ENCODE assay signal across 23 cellular contexts in the genomic region with DNA sequence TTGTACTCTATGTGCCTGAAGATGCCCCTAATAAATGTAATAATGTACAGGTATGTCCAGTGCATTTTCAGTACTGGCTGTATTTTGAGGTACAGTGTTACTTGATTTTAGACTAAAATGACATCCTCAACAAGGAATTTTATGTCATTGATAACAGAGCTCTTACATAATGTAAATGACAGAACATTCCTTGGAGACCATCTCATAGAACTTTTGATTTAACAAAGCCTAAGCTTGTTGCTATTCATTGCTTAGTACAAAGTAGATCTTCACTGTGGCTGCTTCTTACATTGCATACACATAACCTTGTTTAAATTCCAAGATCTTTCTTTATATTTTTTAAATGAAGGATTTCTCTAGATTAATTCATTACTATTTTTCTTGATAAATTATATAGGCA. TPM values are rescaled to one million over a fixed set of nuclear protein-coding genes. Genes with fewer than 3 reads are reported as not detected.
DNase-seq lines count a peak whose midpoint lies in the region; ATAC-seq and TF ChIP-seq lines count a peak whose summit lies in the region.
"Had no signal": no experiment of that assay in that cellular context is flagged by ENCODE, and none has a peak within 500 bp of the region (broad histone marks: within the 10 kb centered on the region; RNA-seq: fewer than 3 reads in every experiment).

No MANE protein-coding gene starts in this region.

- no peak for TF ChIP-seq CTCF in IMR-90 (conservative IDR thresholded peaks at IDR 0.05; ENCODE audit: low read depth, low read length)
- TF ChIP-seq CTCF in astrocyte of the spinal cord (IDR thresholded peaks at IDR 0.05; ENCODE audit: low read depth, low read length) = no peak
- TF ChIP-seq CTCF in fibroblast of the aortic adventitia (IDR thresholded peaks at IDR 0.05; ENCODE audit: insufficient read depth, low read length) = no peak

- peaks cover 1% of the 10 kb centered on the region; the same call in 1 of the 2 replicates for H3K4me1 ChIP-seq in IMR-90 (ENCODE audit: control insufficient read depth, insufficient read depth, low read length)

- H3K23ac ChIP-seq in IMR-90 (ENCODE audit: low read depth, low read length) = no peak overlapping the region

- H3K36me3 ChIP-seq in IMR-90 (ENCODE audit: control insufficient read depth, insufficient read depth, low read length) = peaks cover 7% of the 10 kb centered on the region

- H4K91ac ChIP-seq in IMR-90 (ENCODE audit: insufficient read depth, low read depth, low read length) = 0 out of 2 replicates have a peak overlapping the region, but pooled peaks have one; percentile 21

- ATAC-seq in IMR-90 (ENCODE audit: low read depth) (peak; percentile 50), GM19023 (IDR thresholded peaks at IDR 0.05; ENCODE audit: unreplicated experiment) (no peak), left colon (no peak), HG03565 (IDR thresholded peaks at IDR 0.05; ENCODE audit: unreplicated experiment) (no peak)
- ATAC-seq: K562, T-helper 17 cell had no signal

- peak; percentile 43 for DNase-seq in IMR-90
- DNase-seq in astrocyte of the spinal cord (ENCODE audit: low read depth, low spot score) = peak; percentile 24
- DNase-seq in fibroblast of the aortic adventitia (ENCODE audit: low read depth) = peak; percentile 47
- DNase-seq in activated T-cell treated with anti-CD3 and anti-CD28 coated beads for 4 hours = no peak
- DNase-seq in left colon = no peak
- DNase-seq: activated CD4-positive, alpha-beta memory T cell treated with anti-CD3 and anti-CD28 coated beads for 36 hours; activated naive CD4-positive, alpha-beta T cell treated with Interleukin-2 at 50 U/mL for 16 hours; activated T-cell treated with anti-CD3 and anti-CD28 coated beads, Interleukin-2, amount 50 U/mL, for 24 hours; anterior cingulate cortex; Caco-2; effector memory CD4-positive, alpha-beta T cell; immature natural killer cell; MM.1S; NCI-H1436 treated with DMSO at 0.1 percent for 48 hours; NCI-H526; SHP77; spleen; stimulated activated CD4-positive, alpha-beta T cell treated with anti-CD3 and anti-CD28 coated beads, Interleukin-4, amount 100 ng/mL, for 24 hours; stomach; T-helper 17 cell had no signal

- no peak overlapping the region for H3K14ac ChIP-seq in IMR-90 (replicated peaks; ENCODE audit: low read depth, low read length)

- in situ Hi-C loops in IMR-90 (cut with MboI; ENCODE audit: low sequenced_read_pairs) (loop anchor here (25.0 kb wide), 1 partner anchor 751 kb away; no protein-coding TSS in a partner anchor), astrocyte of the spinal cord (cut with HindIII; ENCODE audit: low sequenced_read_pairs) (no loop called here)

- peaks cover 2% of the 10 kb centered on the region; the same call in 1 of the 2 replicates for H4K20me1 ChIP-seq in IMR-90 (ENCODE audit: insufficient read depth, low read length)

- intact Hi-C loops in IMR-90 (cut with micrococcal nuclease) = no loop called here
- intact Hi-C loops in left colon (cut with DNase I, micrococcal nuclease) = no loop called here

- POLR2A ChIA-PET in IMR-90 (lab: Charles Lee; ENCODE audit: unreplicated experiment) = no interaction called here

- H3K9ac ChIP-seq in IMR-90 (ENCODE audit: low read depth, low read length) = no peak overlapping the region

- H2AK5ac ChIP-seq in IMR-90 (ENCODE audit: low read depth, low read length) = peak overlapping the region; percentile 64; the same call in 1 of the 2 replicates

- no peak overlapping the region for H3K4me2 ChIP-seq in IMR-90 (ENCODE audit: low read depth, low read length)

- no peak overlapping the region for H3K4ac ChIP-seq in IMR-90 (ENCODE audit: low read depth, low read length)

- H2BK20ac ChIP-seq in IMR-90 (ENCODE audit: low read depth, low read length) = peak overlapping the region; percentile 33; the same call in 1 of the 2 replicates

- H2AFZ ChIP-seq in IMR-90 (replicated peaks; ENCODE audit: low read length, poor library complexity) = no peak overlapping the region

- no peak for TF ChIP-seq POLR2A in IMR-90 (IDR thresholded peaks at IDR 0.05; ENCODE audit: low read depth, low read length)

- H2AK9ac ChIP-seq in IMR-90 (replicated peaks; ENCODE audit: low read depth, low read length, poor library complexity) = no peak overlapping the region

- peaks cover 5 to 36% of the 10 kb centered on the region in 2 experiments for H3K79me1 ChIP-seq in IMR-90 (ENCODE audit: low read depth in 1 of 2, low read length in 2 of 2)

- no peak overlapping the region for H3K18ac ChIP-seq in IMR-90 (ENCODE audit: low read depth, low read length)

- peak overlapping the region; percentile 83 for H2BK5ac ChIP-seq in IMR-90 (ENCODE audit: low read depth, low read length, poor library complexity, severe bottlenecking)

- CTCF ChIA-PET in IMR-90 (lab: Yijun Ruan, JAX) = interaction anchor here (1.0 kb wide), 2 partner anchors 9 to 395 kb away, joined by 3 read pairs; no protein-coding TSS in a partner anchor

- no peaks in the 10 kb centered on the region for H3K27me3 ChIP-seq in IMR-90 (ENCODE audit: control insufficient read depth, insufficient read depth, low read length)
- H3K27me3 ChIP-seq: spleen, stomach had no signal

- no peak overlapping the region for H3K56ac ChIP-seq in IMR-90 (ENCODE audit: extremely low read depth, insufficient read depth, low read length)

- H3K4me3 ChIP-seq in IMR-90 (ENCODE audit: insufficient read depth, low read depth, low read length) = no peak overlapping the region
- no peak overlapping the region for H3K4me3 ChIP-seq in astrocyte of the spinal cord (ENCODE audit: low read depth, low read length)
- H3K4me3 ChIP-seq in fibroblast of the aortic adventitia (ENCODE audit: low read depth, low read length) = no peak overlapping the region
- H3K4me3 ChIP-seq: K562, spleen, stomach had no signal

- no peak for TF ChIP-seq RAD21 in IMR-90 (IDR thresholded peaks at IDR 0.05; ENCODE audit: low read length)

- BruUV-seq in IMR-90 (replicated peaks; lab: Mats Ljungman, UMichigan) = no TSS peak

- H4K5ac ChIP-seq in IMR-90 (ENCODE audit: low read depth, low read length) = no peak overlapping the region

- no peaks in the 10 kb centered on the region for H3K9me1 ChIP-seq in IMR-90 (ENCODE audit: insufficient read depth, low read length)

- H4K8ac ChIP-seq in IMR-90 (ENCODE audit: low read depth in 2 of 2, low read length in 2 of 2) = no peak overlapping the region

- no peak overlapping the region for H2BK15ac ChIP-seq in IMR-90 (ENCODE audit: low read depth, low read length)

- no peaks in the 10 kb centered on the region for H3K9me3 ChIP-seq in IMR-90 (ENCODE audit: control insufficient read depth, insufficient read depth, low read length)
- H3K9me3 ChIP-seq: Caco-2, spleen, stomach had no signal

- H3K27ac ChIP-seq in IMR-90 (ENCODE audit: insufficient read depth, low read length) = peak overlapping the region; percentile 41; the same call in 1 of the 2 replicates
- H3K27ac ChIP-seq: spleen, stomach had no signal

- dilution Hi-C loops in IMR-90 (cut with HindIII; ENCODE audit: low sequenced_read_pairs, unreplicated experiment) = no loop called here

- H2BK120ac ChIP-seq in IMR-90 (ENCODE audit: low read depth, low read length) = no peak overlapping the region

TF ChIP-seq in IMR-90, 13 proteins besides CTCF, POLR2A, EP300 and RAD21:
- TF ChIP-seq MXI1 (IDR thresholded peaks at IDR 0.05; ENCODE audit: borderline replicate concordance, low read depth, low read length) = no peak
- TF ChIP-seq MAZ (IDR thresholded peaks at IDR 0.05; ENCODE audit: borderline replicate concordance, low read depth, low read length) = no peak
- TF ChIP-seq RCOR1 (IDR thresholded peaks at IDR 0.05; ENCODE audit: insufficient replicate concordance, low read length) = no peak
- no peak for TF ChIP-seq NFE2L2 (IDR thresholded peaks at IDR 0.05; ENCODE audit: low read depth, low read length)
- no peak for TF ChIP-seq BHLHE40 (IDR thresholded peaks at IDR 0.05; ENCODE audit: low read depth, low read length)
- no peak for TF ChIP-seq RFX5 (IDR thresholded peaks at IDR 0.05; ENCODE audit: low read depth, low read length)
- TF ChIP-seq, protein P1, sequence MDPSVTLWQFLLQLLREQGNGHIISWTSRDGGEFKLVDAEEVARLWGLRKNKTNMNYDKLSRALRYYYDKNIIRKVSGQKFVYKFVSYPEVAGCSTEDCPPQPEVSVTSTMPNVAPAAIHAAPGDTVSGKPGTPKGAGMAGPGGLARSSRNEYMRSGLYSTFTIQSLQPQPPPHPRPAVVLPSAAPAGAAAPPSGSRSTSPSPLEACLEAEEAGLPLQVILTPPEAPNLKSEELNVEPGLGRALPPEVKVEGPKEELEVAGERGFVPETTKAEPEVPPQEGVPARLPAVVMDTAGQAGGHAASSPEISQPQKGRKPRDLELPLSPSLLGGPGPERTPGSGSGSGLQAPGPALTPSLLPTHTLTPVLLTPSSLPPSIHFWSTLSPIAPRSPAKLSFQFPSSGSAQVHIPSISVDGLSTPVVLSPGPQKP (IDR thresholded peaks at IDR 0.05; ENCODE audit: borderline replicate concordance, low read depth, low read length) = no peak
- TF ChIP-seq MAFK (IDR thresholded peaks at IDR 0.05; ENCODE audit: low read depth, low read length) = no peak
- TF ChIP-seq USF2 (IDR thresholded peaks at IDR 0.05; ENCODE audit: low read depth, low read length) = no peak
- TF ChIP-seq CHD1 (IDR thresholded peaks at IDR 0.05; ENCODE audit: low read depth, low read length) = no peak
- TF ChIP-seq SMC3 (IDR thresholded peaks at IDR 0.05; ENCODE audit: low read depth, low read length) = no peak
- TF ChIP-seq FOS (IDR thresholded peaks at IDR 0.05; ENCODE audit: low read depth, low read length) = no peak
- TF ChIP-seq CEBPB (IDR thresholded peaks at IDR 0.05; ENCODE audit: low read depth, low read length) = no peak

RNA-seq across cellular contexts. Expression of gene DYNC1I2, which starts 24.1 kb away (rescaled TPM):
- total RNA-seq in IMR-90 (2012; rRNA removed) = 114 and 140 TPM in 2 replicates
- polyA plus RNA-seq in IMR-90 (2012; rRNA removed) = 95.5 and 110 TPM in 2 replicates
- polyA plus RNA-seq in IMR-90 (2012; cell fraction: cytosol; rRNA removed) = 28.9 and 45.4 TPM in 2 replicates
- polyA plus RNA-seq in IMR-90 (2012; cell fraction: nucleus; rRNA removed; ENCODE audit: low replicate concordance) = 9.3 and 66.4 TPM in 2 replicates
- 112 and 218 TPM in 2 replicates for total RNA-seq in fibroblast of the aortic adventitia (ENCODE audit: low replicate concordance)
- 100 to 1,000 TPM in 1 of 2 donors, 10 to 100 TPM in 1; 81.9 to 111 TPM for total RNA-seq in left colon

Comparison
In these comparisons a context has a peak if more than half of its experiments do, and no peak if none do; other contexts are left out.
1. DNase-seq: peak in IMR-90 (single experiment), astrocyte of the spinal cord (single experiment) and fibroblast of the aortic adventitia (single experiment); none in activated T-cell treated with anti-CD3 and anti-CD28 coated beads for 4 hours (single experiment) and left colon (0 of 2).